ENCODE assay signal across 28 cellular contexts in the genomic region with DNA sequence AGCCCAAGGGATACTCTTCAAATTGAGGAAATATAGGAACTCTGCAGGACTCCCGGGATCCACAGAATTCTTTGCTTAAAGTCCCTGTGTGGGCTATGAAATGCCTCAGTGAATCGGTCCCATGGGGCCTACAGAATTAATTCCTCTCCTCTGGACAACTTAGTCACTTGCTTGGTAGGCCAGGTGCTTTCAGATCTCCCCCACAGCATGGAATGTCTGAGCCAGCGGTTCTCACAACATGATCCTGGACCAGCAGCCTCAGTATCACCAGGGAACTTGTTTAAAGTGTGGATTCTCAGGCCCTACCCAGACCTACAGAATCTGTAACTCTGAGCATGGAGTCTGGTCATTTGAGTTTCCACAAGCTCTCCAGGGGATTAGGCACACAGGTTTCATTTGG. TPM values are rescaled to one million over a fixed set of nuclear protein-coding genes. Genes with fewer than 3 reads are reported as not detected.
A peak's percentile ranks its signal among the peaks of the same experiment; 100 is the strongest.
DNase-seq lines count a peak whose midpoint lies in the region; ATAC-seq, FAIRE-seq and TF ChIP-seq lines count a peak whose summit lies in the region.
"Had no signal": no experiment of that assay in that cellular context is flagged by ENCODE, and none has a peak within 500 bp of the region (broad histone marks: within the 10 kb centered on the region; RNA-seq: fewer than 3 reads in every experiment).

No MANE protein-coding gene starts in this region.

- no peak overlapping the region for H3K4me3 Mint-ChIP-seq in osteocyte (ENCODE audit: unreplicated experiment)
- H3K4me3 Mint-ChIP-seq: activated B cell treated with CpG ODN at 0.5 μM for 24 hours; activated T-helper 1 cell treated with anti-CD3 and anti-CD28 coated beads, Interleukin-12 subunit alpha, Interleukin-12 subunit beta, Interleukin-2, Interleukin-4 antibody, amounts not matched to agents 30 ng/mL and 10 ng/mL and 1 ng/mL, durations not matched to agents 14 hours and 24 hours and 36 hours; CD8-positive, alpha-beta T cell; neural crest cell; stimulated activated naive CD8-positive, alpha-beta T cell treated with anti-CD3 and anti-CD28 coated beads, Interleukin-15, amount 100 ng/mL, for 72 hours had no signal

- H2AFZ ChIP-seq in hepatocyte, result no peak overlapping the region
- H2AFZ ChIP-seq: GM23248 had no signal

- DNase-seq in A549 (ENCODE audit: low read depth in 1 of 2, low spot score in 1 of 2) (no peak), RWPE1 (ENCODE audit: low spot score) (no peak), hepatocyte (ENCODE audit: low spot score) (no peak), osteocyte (ENCODE audit: extremely low spot score, unreplicated experiment) (no peak), COR-L47 (lab: John Stamatoyannopoulos, UW) (no peak), SHP77 (lab: John Stamatoyannopoulos, UW) (no peak)
- DNase-seq in stimulated activated CD4-positive, alpha-beta T cell treated with anti-CD3 and anti-CD28 coated beads, Interleukin-15, amount 100 ng/mL, for 24 hours, result no peak
- DNase-seq: activated B cell treated with CpG ODN at 0.5 μM for 24 hours; aorta; CD8-positive, alpha-beta T cell; central memory CD4-positive, alpha-beta T cell; dorsolateral prefrontal cortex; GDM1; GM23248; Kasumi-1; NCI-H1930; NCI-H774; posterior cingulate gyrus; stimulated activated naive CD8-positive, alpha-beta T cell treated with anti-CD3 and anti-CD28 coated beads, Interleukin-15, amount 100 ng/mL, for 72 hours; T-helper 9 cell; upper lobe of left lung had no signal

- H3K27ac Mint-ChIP-seq in osteocyte (ENCODE audit: unreplicated experiment), result peak overlapping the region; percentile 84
- H3K27ac Mint-ChIP-seq: activated B cell treated with CpG ODN at 0.5 μM for 24 hours; activated T-helper 1 cell treated with anti-CD3 and anti-CD28 coated beads, Interleukin-12 subunit alpha, Interleukin-12 subunit beta, Interleukin-2, Interleukin-4 antibody, amounts not matched to agents 30 ng/mL and 10 ng/mL and 1 ng/mL, durations not matched to agents 14 hours and 24 hours and 36 hours; CD8-positive, alpha-beta T cell; stimulated activated naive CD8-positive, alpha-beta T cell treated with anti-CD3 and anti-CD28 coated beads, Interleukin-15, amount 100 ng/mL, for 72 hours had no signal

- no peaks in the 10 kb centered on the region for H4K20me1 ChIP-seq in hepatocyte (ENCODE audit: insufficient read depth, poor library complexity, severe bottlenecking)

- WGBS in A549 (ENCODE audit: missing lambda C conversion rate), result 95% methylated on average over 2 of the region's 3 CpGs
- WGBS in hepatocyte (ENCODE audit: low lambda C conversion rate, missing lambda C conversion rate), result 85% methylated on average over 3 of the region's 3 CpGs

- TF ChIP-seq EP300 in A549 (IDR thresholded peaks at IDR 0.05), result no peak

- H3K36me3 Mint-ChIP-seq in osteocyte (ENCODE audit: unreplicated experiment), result peaks cover 10% of the 10 kb centered on the region
- H3K36me3 Mint-ChIP-seq: activated naive CD4-positive, alpha-beta T cell treated with anti-CD3 and anti-CD28 coated beads, Interleukin-2, amount 50 U/mL, for 72 hours; CD8-positive, alpha-beta T cell had no signal

- TF ChIP-seq CTCF in A549 (IDR thresholded peaks at IDR 0.05), result no peak
- TF ChIP-seq CTCF in RWPE1 (conservative IDR thresholded peaks at IDR 0.05; ENCODE audit: low read depth), result no peak
- no peak for TF ChIP-seq CTCF in hepatocyte (IDR thresholded peaks at IDR 0.05; ENCODE audit: poor library complexity)
- no peak for TF ChIP-seq CTCF in osteocyte (IDR thresholded peaks at IDR 0.05)

- no peaks in the 10 kb centered on the region for H3K36me3 ChIP-seq in hepatocyte (replicated peaks; ENCODE audit: insufficient read depth, low read depth)

- POLR2A ChIA-PET in A549 (lab: Yijun Ruan, JAX) (no interaction called here), RWPE1 (lab: Yijun Ruan, JAX; ENCODE audit: low non-redundant PET) (no interaction called here)

- FAIRE-seq in A549 (lab: Jason Lieb, UNC), result no peak
- FAIRE-seq: endothelial cell of umbilical vein had no signal

- H3K27me3 Mint-ChIP-seq in osteocyte (ENCODE audit: unreplicated experiment), result no peaks in the 10 kb centered on the region
- H3K27me3 Mint-ChIP-seq: activated B cell treated with CpG ODN at 0.5 μM for 24 hours had no signal

- H3K27ac ChIP-seq in A549 (peak overlapping the region; percentile 93 to 95), RWPE1 (peak overlapping the region; percentile 90; the same call in 1 of the 2 replicates), hepatocyte (peak overlapping the region; percentile 19)
- H3K27ac ChIP-seq: 22Rv1, GM23248, upper lobe of left lung had no signal

- H3K4me3 ChIP-seq in A549 (no peak overlapping the region), hepatocyte (no peak overlapping the region)
- H3K4me3 ChIP-seq: dorsolateral prefrontal cortex, GM23248, upper lobe of left lung had no signal

- H3K27me3 ChIP-seq in hepatocyte, result no peaks in the 10 kb centered on the region
- H3K27me3 ChIP-seq: dorsolateral prefrontal cortex, upper lobe of left lung had no signal

- H3K4me1 ChIP-seq in A549 (peaks cover 34% of the 10 kb centered on the region), hepatocyte (ENCODE audit: insufficient read depth) (peaks cover 16% of the 10 kb centered on the region)

- H3K9me3 ChIP-seq in A549 (no peaks in the 10 kb centered on the region), hepatocyte (ENCODE audit: low read depth) (no peaks in the 10 kb centered on the region)

- ATAC-seq in A549 (no peak), HG03342 (IDR thresholded peaks at IDR 0.05; ENCODE audit: unreplicated experiment) (no peak)
- ATAC-seq: activated naive CD4-positive, alpha-beta T cell treated with anti-CD3 and anti-CD28 coated beads, Interleukin-2, amount 50 U/mL, for 72 hours; CD8-positive, alpha-beta T cell; sciatic nerve; stimulated activated naive CD8-positive, alpha-beta T cell treated with anti-CD3 and anti-CD28 coated beads, Interleukin-15, amount 100 ng/mL, for 72 hours had no signal

- peaks cover 3% of the 10 kb centered on the region for H3K9me3 Mint-ChIP-seq in osteocyte (ENCODE audit: unreplicated experiment)
- H3K9me3 Mint-ChIP-seq: activated T-helper 1 cell treated with anti-CD3 and anti-CD28 coated beads, Interleukin-12 subunit alpha, Interleukin-12 subunit beta, Interleukin-2, Interleukin-4 antibody, amounts not matched to agents 30 ng/mL and 10 ng/mL and 1 ng/mL, durations not matched to agents 14 hours and 24 hours and 36 hours had no signal

- CTCF ChIA-PET in A549 (lab: Yijun Ruan, JAX), result interaction anchor here (1.2 to 2.0 kb wide), 3 partner anchors 15 to 26 kb away, joined by 4 to 8 read pairs (median 5); a partner anchor contains a TSS
- CTCF ChIA-PET in RWPE1 (lab: Yijun Ruan, JAX), result no interaction called here

- TF ChIP-seq POLR2A in A549 (IDR thresholded peaks at IDR 0.05; ENCODE audit: low read length), result no peak

- no peak for TF ChIP-seq RAD21 in A549 (conservative IDR thresholded peaks at IDR 0.05 in 1 of 2, IDR thresholded peaks at IDR 0.05 in 1 of 2)

- H3K4me2 ChIP-seq in A549, result no peak overlapping the region
- no peak overlapping the region for H3K4me2 ChIP-seq in hepatocyte

- peaks cover 41% of the 10 kb centered on the region for H3K79me2 ChIP-seq in hepatocyte

- H3K4me1 Mint-ChIP-seq in osteocyte (ENCODE audit: unreplicated experiment), result peaks cover 45% of the 10 kb centered on the region
- H3K4me1 Mint-ChIP-seq: activated B cell treated with CpG ODN at 0.5 μM for 24 hours; stimulated activated naive CD8-positive, alpha-beta T cell treated with anti-CD3 and anti-CD28 coated beads, Interleukin-15, amount 100 ng/mL, for 72 hours had no signal

- H3K9me2 ChIP-seq in hepatocyte (replicated peaks; ENCODE audit: insufficient read depth), result no peaks in the 10 kb centered on the region

TF ChIP-seq in A549, 52 proteins besides CTCF, POLR2A, EP300 and RAD21 (continues in another document):
- TF ChIP-seq CHD4 (IDR thresholded peaks at IDR 0.05; ENCODE audit: borderline replicate concordance) (no peak), NPAS2 (CRISPR knock-in tag; IDR thresholded peaks at IDR 0.05; ENCODE audit: borderline replicate concordance) (no peak), ZSCAN20 (CRISPR knock-in tag; IDR thresholded peaks at IDR 0.05) (no peak), RFX5 (IDR thresholded peaks at IDR 0.05) (no peak), KDM1A (IDR thresholded peaks at IDR 0.05; ENCODE audit: low read depth) (no peak), FOSL2 (IDR thresholded peaks at IDR 0.05) (no peak), FOSL2 (CRISPR knock-in tag; IDR thresholded peaks at IDR 0.05) (no peak), HEYL (CRISPR knock-in tag; IDR thresholded peaks at IDR 0.05) (no peak), RCOR1 (IDR thresholded peaks at IDR 0.05; ENCODE audit: low read depth, low read length) (no peak), CEBPB (IDR thresholded peaks at IDR 0.05) (no peak), ZNF302 (CRISPR knock-in tag; IDR thresholded peaks at IDR 0.05) (no peak), TP53 (CRISPR knock-in tag; IDR thresholded peaks at IDR 0.05) (no peak), PHF8 (IDR thresholded peaks at IDR 0.05; ENCODE audit: borderline replicate concordance, low read depth) (no peak), MYC (IDR thresholded peaks at IDR 0.05; ENCODE audit: borderline replicate concordance, low read length) (no peak), MAZ (IDR thresholded peaks at IDR 0.05; ENCODE audit: borderline replicate concordance, low read depth, low read length) (no peak), MAFK (IDR thresholded peaks at IDR 0.05; ENCODE audit: partially characterized antibody) (no peak), SMC3 (IDR thresholded peaks at IDR 0.05) (no peak), BHLHE40 (IDR thresholded peaks at IDR 0.05; ENCODE audit: low read depth, low read length) (no peak)
- TF ChIP-seq, protein P1, sequence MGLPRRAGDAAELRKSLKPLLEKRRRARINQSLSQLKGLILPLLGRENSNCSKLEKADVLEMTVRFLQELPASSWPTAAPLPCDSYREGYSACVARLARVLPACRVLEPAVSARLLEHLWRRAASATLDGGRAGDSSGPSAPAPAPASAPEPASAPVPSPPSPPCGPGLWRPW (IDR thresholded peaks at IDR 0.05), result no peak
- TF ChIP-seq, protein P2, sequence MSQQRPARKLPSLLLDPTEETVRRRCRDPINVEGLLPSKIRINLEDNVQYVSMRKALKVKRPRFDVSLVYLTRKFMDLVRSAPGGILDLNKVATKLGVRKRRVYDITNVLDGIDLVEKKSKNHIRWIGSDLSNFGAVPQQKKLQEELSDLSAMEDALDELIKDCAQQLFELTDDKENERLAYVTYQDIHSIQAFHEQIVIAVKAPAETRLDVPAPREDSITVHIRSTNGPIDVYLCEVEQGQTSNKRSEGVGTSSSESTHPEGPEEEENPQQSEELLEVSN (IDR thresholded peaks at IDR 0.05; ENCODE audit: borderline replicate concordance, low read depth), result no peak

RNA-seq across cellular contexts. Expression of a gene that starts 15.2 kb away (rescaled TPM):
- 6.3 and 8.0 TPM in 2 replicates for polyA plus RNA-seq in A549 (2011; rRNA removed)
- 1.0 and 1.2 TPM in 2 replicates for polyA plus RNA-seq in A549 (2012; cell fraction: cytosol; rRNA removed)
- polyA plus RNA-seq in A549 (2012; cell fraction: nucleus; rRNA removed), result 4.5 and 4.8 TPM in 2 replicates
- 4.9 to 6.2 TPM (median 5.3 TPM) in 3 replicates for polyA plus RNA-seq in A549 (2017; fragmentation: RNase III; extraction: RNeasy Plus Mini Kit Qiagen cat#74134 plus additional on column Dnase treatment)
- 35.2 and 39.1 TPM in 2 replicates for polyA minus RNA-seq in A549 (2011; rRNA and poly(A)+ RNA removed)
- 21.1 and 30.3 TPM in 2 replicates for total RNA-seq in hepatocyte
- 8.5 TPM in 2 replicates for polyA plus RNA-seq in hepatocyte
- total RNA-seq in osteocyte, result 24.7 and 25.2 TPM in 2 replicates
- total RNA-seq: activated naive CD4-positive, alpha-beta T cell treated with anti-CD3 and anti-CD28 coated beads, Interleukin-2, amount 50 U/mL, for 72 hours; activated T-helper 1 cell treated with anti-CD3 and anti-CD28 coated beads, Interleukin-12 subunit alpha, Interleukin-12 subunit beta, Interleukin-2, Interleukin-4 antibody, amounts not matched to agents 30 ng/mL and 10 ng/mL and 1 ng/mL, durations not matched to agents 14 hours and 24 hours and 36 hours; CD8-positive, alpha-beta T cell had no signal

Comparison
In these comparisons a context has a peak if more than half of its experiments do, and no peak if none do; other contexts are left out.
1. H3K27ac ChIP-seq: peak in every context shown above with its lines; median percentile 94 in A549; 90 in RWPE1; 19 in hepatocyte.